Comparison of ENCODE assay signal across 8 cellular contexts in genomic region chr12:19739195-19739776, GRCh38.
DNase-seq lines count a peak whose midpoint lies in the region; ATAC-seq and TF ChIP-seq lines count a peak whose summit lies in the region.

No MANE protein-coding gene starts in this region.

- no peaks in the 10 kb centered on the region for H3K27me3 ChIP-seq in WERI-Rb-1 (ENCODE audit: insufficient read depth, low read depth, severe bottlenecking)

- no peaks in the 10 kb centered on the region for H3K36me3 ChIP-seq in WERI-Rb-1

- H3K4me3 ChIP-seq in AG10803 (ENCODE audit: low read length) (no peak overlapping the region), GM12864 (ENCODE audit: low read depth, low read length) (no peak overlapping the region), WERI-Rb-1 (ENCODE audit: low read depth, low read length) (no peak overlapping the region)

- H3K27ac ChIP-seq in WERI-Rb-1, result no peak overlapping the region

- H3K9me3 ChIP-seq in WERI-Rb-1 (ENCODE audit: severe bottlenecking), result no peaks in the 10 kb centered on the region

- TF ChIP-seq CTCF in AG10803 (conservative IDR thresholded peaks at IDR 0.05; ENCODE audit: low read length) (peak; percentile 75), GM12864 (IDR thresholded peaks at IDR 0.05; ENCODE audit: low read depth, low read length, missing control alignments) (peak; percentile 43), WERI-Rb-1 (IDR thresholded peaks at IDR 0.05; ENCODE audit: low read depth, low read length) (peak; percentile 36; the same call in 1 of the 2 replicates)

- DNase-seq in AG10803 (ENCODE audit: low read depth), result peak; percentile 64
- DNase-seq in GM12864 (ENCODE audit: low read depth), result peak; percentile 5
- peak; percentile 61 for DNase-seq in NCI-H128 (lab: John Stamatoyannopoulos, UW; ENCODE audit: unreplicated experiment)
- DNase-seq in WERI-Rb-1, result peak; percentile 21
- DNase-seq in germinal center (ENCODE audit: low spot score), result peak; percentile 6
- DNase-seq in putamen (ENCODE audit: low spot score), result peak; percentile 56

- no peak for ATAC-seq in HG02938 (IDR thresholded peaks at IDR 0.05; ENCODE audit: unreplicated experiment)
- ATAC-seq in GM18909 (IDR thresholded peaks at IDR 0.05; ENCODE audit: poor library complexity, unreplicated experiment), result no peak

Comparison
In these comparisons a context has a peak if more than half of its experiments do, and no peak if none do; other contexts are left out.
1. DNase-seq: peak in every context shown above with its lines; median percentile 64 in AG10803; 61 in NCI-H128; 56 in putamen; 21 in WERI-Rb-1; 6 in germinal center; 5 in GM12864.